In genomic region chr1:89701746-89702241, GRCh38 we compare ENCODE assay signal across 12 cellular contexts.
A peak's percentile ranks its signal among the peaks of the same experiment; 100 is the strongest.
DNase-seq lines count a peak whose midpoint lies in the region; ATAC-seq and TF ChIP-seq lines count a peak whose summit lies in the region.
"Had no signal": no experiment of that assay in that cellular context is flagged by ENCODE, and none has a peak within 500 bp of the region (broad histone marks: within the 10 kb centered on the region; RNA-seq: fewer than 3 reads in every experiment).

No MANE protein-coding gene starts in this region.

- no peaks in the 10 kb centered on the region for H3K36me3 Mint-ChIP-seq in WTC11

- H3K27ac ChIP-seq in right cardiac atrium (ENCODE audit: low read length) = peak overlapping the region; percentile 37
- H3K27ac ChIP-seq: suprapubic skin had no signal

- in situ Hi-C loops in KBM-7 (cut with MboI; ENCODE audit: low pct_unique_long_range_greater_than_20kb, low sequenced_read_pairs) = no loop called here

- H3K36me3 ChIP-seq in BE2C = no peaks in the 10 kb centered on the region
- H3K36me3 ChIP-seq: suprapubic skin had no signal

- H3K27ac Mint-ChIP-seq in WTC11 = no peak overlapping the region

- CTCF ChIA-PET in WTC11 (lab: Charles Lee) = no interaction called here

- peak; percentile 67 to 76 for ATAC-seq in right cardiac atrium
- no peak for ATAC-seq in WTC11
- no peak for ATAC-seq in HG03565 (IDR thresholded peaks at IDR 0.05; ENCODE audit: unreplicated experiment)
- ATAC-seq in HG02798 (IDR thresholded peaks at IDR 0.05; ENCODE audit: poor library complexity, unreplicated experiment) = no peak

- POLR2A ChIA-PET in WTC11 (lab: Charles Lee) = no interaction called here

- H3K4me1 ChIP-seq in BE2C (0 out of 2 replicates have a peak, but pooled peaks cover 4% of the 10 kb centered on the region), right cardiac atrium (ENCODE audit: control insufficient read depth, insufficient read depth, low read length) (peaks cover 2% of the 10 kb centered on the region)
- H3K4me1 ChIP-seq: suprapubic skin had no signal

- peak; percentile 31 for DNase-seq in BE2C
- DNase-seq in KBM-7 = peak; percentile 38
- peak; percentile 39 for DNase-seq in activated T-cell treated with anti-CD3 and anti-CD28 coated beads for 24 hours (ENCODE audit: low read depth)
- DNase-seq in right cardiac atrium = no peak
- no peak for DNase-seq in kidney glomerular epithelial cell (lab: John Stamatoyannopoulos, UW)
- DNase-seq in WTC11 (ENCODE audit: low spot score) = no peak
- DNase-seq: H7, NCI-H2029 had no signal

- TF ChIP-seq CTCF in BE2C (IDR thresholded peaks at IDR 0.05; ENCODE audit: low read depth, low read length) = no peak
- no peak for TF ChIP-seq CTCF in WTC11 (IDR thresholded peaks at IDR 0.05)

- no peak overlapping the region for H3K4me3 Mint-ChIP-seq in WTC11
- H3K4me3 Mint-ChIP-seq: IgD-negative memory B cell had no signal

- H3K27me3 Mint-ChIP-seq in WTC11 (ENCODE audit: low read depth) = no peaks in the 10 kb centered on the region
- H3K27me3 Mint-ChIP-seq: IgD-negative memory B cell had no signal

- H3K9me3 Mint-ChIP-seq in WTC11 = no peaks in the 10 kb centered on the region

- H3K4me3 ChIP-seq in BE2C (ENCODE audit: low read depth, low read length) = no peak overlapping the region
- no peak overlapping the region for H3K4me3 ChIP-seq in right cardiac atrium (ENCODE audit: low read length)
- H3K4me3 ChIP-seq: suprapubic skin had no signal

- H3K4me1 Mint-ChIP-seq in WTC11 = peaks cover 8% of the 10 kb centered on the region

- 25% methylated on average over 4 of the region's 4 CpGs for WGBS in right cardiac atrium

- intact Hi-C loops in right cardiac atrium (cut with DNase I) = loop anchor here in 2 of 4 donors (10.0 kb wide), 2 partner anchors 53 to 67 kb away; partner anchors contain the start of gene LRRC8C (in 1 of the 2)

- H3K27me3 ChIP-seq in BE2C = no peaks in the 10 kb centered on the region
- H3K27me3 ChIP-seq in right cardiac atrium (ENCODE audit: control insufficient read depth, insufficient read depth) = no peaks in the 10 kb centered on the region
- H3K27me3 ChIP-seq: suprapubic skin had no signal

- H3K9me3 ChIP-seq in BE2C = no peaks in the 10 kb centered on the region; the same call in 1 of the 2 replicates
- H3K9me3 ChIP-seq in right cardiac atrium (ENCODE audit: control insufficient read depth, low read length) = no peaks in the 10 kb centered on the region
- H3K9me3 ChIP-seq: suprapubic skin had no signal

TF ChIP-seq in WTC11, 78 proteins besides CTCF, POLR2A, EP300 and RAD21 (continues in another document):
- TF ChIP-seq ZNF671 (CRISPR knock-in tag; IDR thresholded peaks at IDR 0.05) (no peak), ZNF532 (CRISPR knock-in tag; IDR thresholded peaks at IDR 0.05; ENCODE audit: borderline replicate concordance) (no peak), ZNF232 (CRISPR knock-in tag; IDR thresholded peaks at IDR 0.05) (no peak), FOXP1 (CRISPR knock-in tag; IDR thresholded peaks at IDR 0.05; ENCODE audit: borderline replicate concordance) (no peak), PREB (CRISPR knock-in tag; IDR thresholded peaks at IDR 0.05; ENCODE audit: borderline replicate concordance) (no peak), GTF2I (CRISPR knock-in tag; conservative IDR thresholded peaks at IDR 0.05) (no peak), AFF4 (CRISPR knock-in tag; IDR thresholded peaks at IDR 0.05; ENCODE audit: borderline replicate concordance) (no peak), FOXK1 (CRISPR knock-in tag; IDR thresholded peaks at IDR 0.05) (no peak), E2F5 (CRISPR knock-in tag; IDR thresholded peaks at IDR 0.05) (no peak), ZNF416 (CRISPR knock-in tag; IDR thresholded peaks at IDR 0.05) (no peak), MLX (CRISPR knock-in tag; IDR thresholded peaks at IDR 0.05) (no peak), ZMAT4 (CRISPR knock-in tag; IDR thresholded peaks at IDR 0.05) (no peak), KAT7 (CRISPR knock-in tag; IDR thresholded peaks at IDR 0.05; ENCODE audit: borderline replicate concordance) (no peak)

Comparison
In these comparisons a context has a peak if more than half of its experiments do, and no peak if none do; other contexts are left out.
1. DNase-seq: peak in BE2C (single experiment), KBM-7 (single experiment) and activated T-cell treated with anti-CD3 and anti-CD28 coated beads for 24 hours (single experiment); none in right cardiac atrium (0 of 3), kidney glomerular epithelial cell (single experiment) and WTC11 (single experiment).
2. ATAC-seq: peak in right cardiac atrium (2 of 2); none in WTC11 (single experiment), HG03565 (single experiment) and HG02798 (single experiment).